ENCODE assay signal across 12 cellular contexts in genomic region chr3:164451083-164451910, GRCh38.
DNase-seq lines count a peak whose midpoint lies in the region; ATAC-seq and TF ChIP-seq lines count a peak whose summit lies in the region.
"Had no signal": no experiment of that assay in that cellular context is flagged by ENCODE, and none has a peak within 500 bp of the region (broad histone marks: within the 10 kb centered on the region; RNA-seq: fewer than 3 reads in every experiment).

No MANE protein-coding gene starts in this region.

- no peak overlapping the region for H3K9ac ChIP-seq in smooth muscle cell (ENCODE audit: low read depth)

- no peaks in the 10 kb centered on the region for H3K36me3 ChIP-seq in smooth muscle cell (ENCODE audit: low read depth)

- TF ChIP-seq CTCF in smooth muscle cell (IDR thresholded peaks at IDR 0.05; ENCODE audit: borderline replicate concordance, insufficient read depth, poor library complexity, severe bottlenecking) = no peak

- WGBS in smooth muscle cell (ENCODE audit: low lambda C conversion rate) = 84% methylated on average over 5 of the region's 5 CpGs

- H3K79me2 ChIP-seq in smooth muscle cell (ENCODE audit: low read depth) = no peaks in the 10 kb centered on the region

- intact Hi-C loops in left ventricle myocardium superior (cut with micrococcal nuclease) = no loop called here

- H3K27ac ChIP-seq in smooth muscle cell (ENCODE audit: low read depth) = no peak overlapping the region

- H3F3A ChIP-seq in smooth muscle cell (ENCODE audit: low read depth) = no peaks in the 10 kb centered on the region

- H2AFZ ChIP-seq in smooth muscle cell (ENCODE audit: low read depth) = peak overlapping the region; percentile 15

- ATAC-seq in left ventricle myocardium superior = peak; percentile 82
- ATAC-seq in HG03378 (IDR thresholded peaks at IDR 0.05; ENCODE audit: unreplicated experiment) = no peak

- H3K4me1 ChIP-seq in smooth muscle cell (ENCODE audit: low read depth) = no peaks in the 10 kb centered on the region

- H3K4me3 ChIP-seq in smooth muscle cell = no peak overlapping the region

- H3K9me3 ChIP-seq in smooth muscle cell (replicated peaks; ENCODE audit: low read depth) = no peaks in the 10 kb centered on the region

- no peaks in the 10 kb centered on the region for H3K27me3 ChIP-seq in smooth muscle cell (ENCODE audit: low read depth)

- no peaks in the 10 kb centered on the region for H4K20me1 ChIP-seq in smooth muscle cell (ENCODE audit: low read depth)

- no peak overlapping the region for H3K4me2 ChIP-seq in smooth muscle cell

- peak; percentile 25 for DNase-seq in H4 (ENCODE audit: low spot score)
- DNase-seq in SW 1271 (lab: John Stamatoyannopoulos, UW) = peak; percentile 17 to 57
- DNase-seq in left ventricle myocardium superior = peak; percentile 32
- no peak for DNase-seq in smooth muscle cell (lab: John Stamatoyannopoulos, UW; ENCODE audit: unreplicated experiment)
- DNase-seq in NOMO-1 (lab: John Stamatoyannopoulos, UW; ENCODE audit: unreplicated experiment in 2 of 2) = no peak
- no peak for DNase-seq in hippocampal formation (lab: John Stamatoyannopoulos, UW)
- no peak for DNase-seq in HPDE6-E6E7 (ENCODE audit: extremely low spot score)
- DNase-seq: DMS153, foreskin melanocyte, NCI-H1092 treated with DMSO at 0.1 percent for 48 hours, NCI-H526 had no signal

Comparison
In these comparisons a context has a peak if more than half of its experiments do, and no peak if none do; other contexts are left out.
1. DNase-seq: peak in H4 (single experiment), SW 1271 (2 of 2) and left ventricle myocardium superior (single experiment); none in smooth muscle cell (single experiment), NOMO-1 (0 of 2), hippocampal formation (0 of 2) and HPDE6-E6E7 (single experiment).